ENCODE assay signal across 8 cellular contexts in the genomic region with DNA sequence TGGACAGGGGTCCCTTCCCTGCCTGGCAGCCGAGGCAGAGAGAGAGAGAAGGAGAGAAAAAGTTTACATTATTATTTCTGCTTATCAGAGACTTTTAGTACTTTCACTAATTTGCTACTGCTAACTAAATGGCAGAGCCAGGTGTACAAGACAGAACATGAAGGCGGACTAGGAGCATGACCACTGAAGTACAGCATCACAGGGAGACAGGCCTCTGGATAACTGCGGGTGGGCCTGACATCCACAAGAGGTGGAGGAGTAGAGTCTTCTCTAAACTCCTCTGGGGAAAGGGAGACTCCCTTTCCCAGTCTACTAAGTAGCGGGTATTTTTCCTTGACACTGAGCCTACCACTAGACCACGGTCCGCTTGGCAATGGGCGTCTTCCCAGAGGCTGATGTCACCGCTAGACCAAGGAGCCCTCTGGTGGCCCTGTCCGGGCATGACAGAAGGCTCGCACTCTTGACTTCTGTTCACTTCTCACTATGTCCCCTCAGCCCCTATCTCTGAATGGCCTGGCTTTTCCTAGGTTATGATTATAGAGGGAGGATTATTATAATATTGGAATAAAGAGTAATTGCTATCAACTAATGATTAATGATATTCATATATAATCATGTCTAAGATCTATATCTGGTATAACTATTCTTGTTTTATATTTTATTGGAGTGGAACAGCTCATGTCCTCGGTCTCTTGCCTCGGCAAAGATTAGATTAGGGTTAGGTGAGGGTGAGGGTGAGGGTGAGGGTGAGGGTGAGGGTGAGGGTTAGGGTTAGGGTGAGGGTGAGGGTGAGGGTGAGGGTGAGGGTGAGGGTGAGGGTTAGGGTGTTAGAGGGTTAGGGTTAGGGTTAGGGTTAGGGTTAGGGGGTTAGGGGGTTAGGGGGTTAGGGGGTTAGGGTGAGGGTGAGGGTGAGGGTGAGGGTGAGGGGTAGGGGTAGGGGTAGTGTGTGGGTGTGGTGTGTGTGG. TPM values are rescaled to one million over a fixed set of nuclear protein-coding genes. Genes with fewer than 3 reads are reported as not detected.
A peak's percentile ranks its signal among the peaks of the same experiment; 100 is the strongest.
DNase-seq lines count a peak whose midpoint lies in the region; ATAC-seq, FAIRE-seq and TF ChIP-seq lines count a peak whose summit lies in the region.
"Not testable (repeated sequence)": the region's sequence is repeated elsewhere in the genome, so short reads cannot be mapped to it uniquely, and the experiment has no call there.

No MANE protein-coding gene starts in this region.

- peak; percentile 89 for FAIRE-seq in A204.1 (lab: Jason Lieb, UNC)

- H3K9me3 ChIP-seq in OCI-LY3 (ENCODE audit: insufficient read depth, low read length); heart left ventricle: not testable (repeated sequence)

- not testable (repeated sequence) for H3K4me3 Mint-ChIP-seq in nephron

- H3K79me2 ChIP-seq in OCI-LY3 (ENCODE audit: low read length), result not testable (repeated sequence)

- DNase-seq in activated CD8-positive, alpha-beta memory T cell treated with anti-CD3 and anti-CD28 coated beads for 24 hours, result peak; percentile 82
- DNase-seq in cardiac fibroblast (ENCODE audit: low read depth in 2 of 2) (peak; percentile 75 to 78), heart left ventricle (peak; percentile 64 to 79 (median 67))
- peak; percentile 27 to 49 for DNase-seq in stimulated activated CD4-positive, alpha-beta T cell treated with anti-CD3 and anti-CD28 coated beads, Interleukin-4, amount 100 ng/mL, for 4 hours

- H3K36me3 Mint-ChIP-seq in nephron (ENCODE audit: low read depth), result not testable (repeated sequence)

- not testable (repeated sequence) for H3K4me1 ChIP-seq in OCI-LY3 (ENCODE audit: low read length); heart left ventricle

- H3K9me3 Mint-ChIP-seq in nephron, result peaks cover 16% of the 10 kb centered on the region

- H4K20me1 ChIP-seq in OCI-LY3 (ENCODE audit: insufficient read depth, low read length), result not testable (repeated sequence)

- not testable (repeated sequence) for TF ChIP-seq POLR2A in heart left ventricle (IDR thresholded peaks at IDR 0.05)

- H3K4me1 Mint-ChIP-seq in nephron, result not testable (repeated sequence)

- WGBS in heart left ventricle, 4 donors, result 48 to 58% (median 54%) methylated on average over 12 of the region's 12 CpGs

- H3K4me3 ChIP-seq in GM12875 (ENCODE audit: low read depth, low read length); OCI-LY3 (ENCODE audit: low read length); cardiac fibroblast (replicated peaks in 1 of 2; ENCODE audit: low read depth in 2 of 2, low read length in 2 of 2); heart left ventricle: not testable (repeated sequence)

- H2AFZ ChIP-seq in OCI-LY3 (ENCODE audit: low read depth, low read length), result not testable (repeated sequence)

- peaks cover 52% of the 10 kb centered on the region for H3K27me3 ChIP-seq in OCI-LY3 (ENCODE audit: low read depth, low read length)
- not testable (repeated sequence) for H3K27me3 ChIP-seq in heart left ventricle

- not testable (repeated sequence) for H3K9ac ChIP-seq in OCI-LY3 (ENCODE audit: low read length)

- H3K27me3 Mint-ChIP-seq in nephron (ENCODE audit: low read depth), result not testable (repeated sequence)

- H3K27ac Mint-ChIP-seq in nephron, result peak overlapping the region in 1 of 3 experiments; percentile 15

- ATAC-seq in heart left ventricle, result not testable (repeated sequence)

- intact Hi-C loops in heart left ventricle (cut with DNase I), result not testable (repeated sequence)

- not testable (repeated sequence) for H3K36me3 ChIP-seq in OCI-LY3 (replicated peaks; ENCODE audit: low read depth, low read length); heart left ventricle

- not testable (repeated sequence) for H3K4me2 ChIP-seq in OCI-LY3 (ENCODE audit: low read length)

- TF ChIP-seq CTCF in GM12875 (IDR thresholded peaks at IDR 0.05; ENCODE audit: borderline replicate concordance, insufficient read depth, low read depth, low read length) (peak; percentile 78), OCI-LY3 (IDR thresholded peaks at IDR 0.05; ENCODE audit: low read depth, low read length) (peak; percentile 96), cardiac fibroblast (IDR thresholded peaks at IDR 0.05; ENCODE audit: low read depth, low read length) (peak; percentile 87), heart left ventricle (IDR thresholded peaks at IDR 0.05) (peak; percentile 65 to 84 (median 78)), nephron (IDR thresholded peaks at IDR 0.05; ENCODE audit: unreplicated experiment in 3 of 3) (peak; percentile 69 to 79 (median 74))

- H3K27ac ChIP-seq in OCI-LY3 (ENCODE audit: low read length); heart left ventricle: not testable (repeated sequence)

RNA-seq across cellular contexts. Expression of gene PARD6G, which starts 10.5 kb away (rescaled TPM):
- total RNA-seq in heart left ventricle, result 1 to 10 TPM; 1.3 to 4.2 (median 2.2) TPM
- polyA plus RNA-seq in heart left ventricle, result 1 to 10 TPM in 1 of 2 donors, under 1 TPM in 1; 0.69 to 3.0 TPM
